Comparison of ENCODE assay signal across 9 cellular contexts in genomic region chr5:159510282-159510681, GRCh38.
A peak's percentile ranks its signal among the peaks of the same experiment; 100 is the strongest.
DNase-seq lines count a peak whose midpoint lies in the region; ATAC-seq and TF ChIP-seq lines count a peak whose summit lies in the region.
"Had no signal": no experiment of that assay in that cellular context is flagged by ENCODE, and none has a peak within 500 bp of the region (broad histone marks: within the 10 kb centered on the region; RNA-seq: fewer than 3 reads in every experiment).

No MANE protein-coding gene starts in this region.

- ATAC-seq in GM21367 (IDR thresholded peaks at IDR 0.05; ENCODE audit: unreplicated experiment): no peak
- ATAC-seq in HG03039 (IDR thresholded peaks at IDR 0.05; ENCODE audit: unreplicated experiment): no peak

- WGBS in thyroid gland, 2 donors: 59 to 64% methylated on average over 3 of the region's 3 CpGs

- H3K4me1 ChIP-seq in thyroid gland: peaks cover 2 to 11% of the 10 kb centered on the region in 2 donors

- no peak overlapping the region for H3K4me3 Mint-ChIP-seq in HFFc6
- no peak overlapping the region for H3K4me3 Mint-ChIP-seq in chondrocyte (ENCODE audit: unreplicated experiment)

- H3K9me3 Mint-ChIP-seq in HFFc6 (no peaks in the 10 kb centered on the region), chondrocyte (ENCODE audit: low read depth) (no peaks in the 10 kb centered on the region)

- TF ChIP-seq POLR2A in thyroid gland (IDR thresholded peaks at IDR 0.05): no peak

- H3K4me1 Mint-ChIP-seq in HFFc6 (ENCODE audit: low read depth) (peaks cover 49% of the 10 kb centered on the region), chondrocyte (ENCODE audit: low read depth) (peaks cover 38% of the 10 kb centered on the region)

- H3K36me3 Mint-ChIP-seq in HFFc6 (ENCODE audit: low read depth) (no peaks in the 10 kb centered on the region), chondrocyte (ENCODE audit: low read depth) (peaks cover 2% of the 10 kb centered on the region)

- no peaks in the 10 kb centered on the region for H3K36me3 ChIP-seq in thyroid gland

- no peak overlapping the region for H3K27ac ChIP-seq in thyroid gland
- H3K27ac ChIP-seq: HL-60 had no signal

- DNase-seq in HFFc6 (peak; percentile 84), chondrocyte (ENCODE audit: low spot score) (peak; percentile 91), kidney glomerular epithelial cell (lab: John Stamatoyannopoulos, UW) (peak; percentile 19), thyroid gland (peak; percentile 46 to 49), NOMO-1 (lab: John Stamatoyannopoulos, UW; ENCODE audit: unreplicated experiment in 2 of 2) (no peak), inferior parietal cortex (ENCODE audit: extremely low spot score) (no peak)

- H3K4me3 ChIP-seq in thyroid gland (replicated peaks in 1 of 3): no peak overlapping the region

- no peaks in the 10 kb centered on the region for H3K9me3 ChIP-seq in thyroid gland

- H3K27ac Mint-ChIP-seq in HFFc6: peak overlapping the region; percentile 54
- peak overlapping the region; percentile 81 for H3K27ac Mint-ChIP-seq in chondrocyte (ENCODE audit: unreplicated experiment)

- peaks cover 4% of the 10 kb centered on the region for H3K27me3 Mint-ChIP-seq in HFFc6 (ENCODE audit: insufficient read depth)
- peaks cover 9% of the 10 kb centered on the region for H3K27me3 Mint-ChIP-seq in chondrocyte (ENCODE audit: low read depth)

- H3K27me3 ChIP-seq in thyroid gland: no peaks in the 10 kb centered on the region

- intact Hi-C loops in thyroid gland (cut with DNase I): loop anchor here (10.0 kb wide), 1 partner anchor 405 kb away; the partner anchor contains the start of gene ADRA1B

- TF ChIP-seq CTCF in HFFc6 (IDR thresholded peaks at IDR 0.05): 0 out of 2 replicates have a peak, but pooled peaks have one; percentile 12
- TF ChIP-seq CTCF in chondrocyte (IDR thresholded peaks at IDR 0.05): peak; percentile 32
- TF ChIP-seq CTCF in thyroid gland (IDR thresholded peaks at IDR 0.05): no peak

Comparison
In these comparisons a context has a peak if more than half of its experiments do, and no peak if none do; other contexts are left out.
1. DNase-seq: peak in HFFc6 (single experiment), chondrocyte (single experiment), kidney glomerular epithelial cell (single experiment) and thyroid gland (2 of 2); none in NOMO-1 (0 of 2) and inferior parietal cortex (single experiment).
2. CTCF ChIP-seq: peak in HFFc6 (single experiment) and chondrocyte (single experiment); none in thyroid gland (0 of 6).